ENCODE assay signal across 8 cellular contexts in the genomic region with DNA sequence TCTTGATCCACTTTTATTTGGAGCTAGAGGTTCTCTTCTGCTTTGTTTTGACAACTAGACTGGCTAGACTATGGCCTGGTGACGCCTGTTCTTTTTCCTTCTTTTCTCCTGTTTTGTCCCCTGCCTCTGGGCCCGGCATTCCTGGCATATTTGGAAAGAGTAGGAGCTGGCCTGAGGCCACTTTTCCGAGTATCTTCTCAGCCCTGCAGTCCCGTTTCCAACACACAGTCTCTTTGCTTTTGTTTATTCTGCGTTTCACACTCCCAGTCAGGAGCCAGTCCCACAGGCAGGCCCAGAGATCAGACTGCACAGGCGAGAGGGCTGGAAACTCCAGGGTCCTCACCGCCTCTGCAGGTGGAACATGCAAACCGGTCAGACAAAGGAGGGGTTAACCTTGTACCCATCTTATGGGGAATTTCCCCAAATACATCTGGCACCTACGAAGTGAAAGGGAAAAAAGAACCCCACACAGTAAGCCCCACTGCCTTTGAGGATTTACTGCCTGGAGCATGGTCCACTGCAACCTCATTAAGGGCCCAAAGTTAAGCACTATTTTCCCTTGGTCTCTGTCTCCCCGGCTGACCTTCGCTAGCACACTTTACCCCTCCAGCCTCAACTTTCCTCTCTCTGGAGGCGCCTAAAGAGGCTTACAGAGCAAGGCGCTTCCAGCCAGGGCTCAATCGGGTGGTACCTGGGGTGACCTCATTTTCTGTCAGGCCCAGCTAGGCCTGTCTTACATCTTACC.
DNase-seq lines count a peak whose midpoint lies in the region; ATAC-seq, FAIRE-seq and TF ChIP-seq lines count a peak whose summit lies in the region.

No MANE protein-coding gene starts in this region.

- CTCF ChIA-PET in AG04450 (lab: Charles Lee) = interaction anchor here (0.8 to 1.5 kb wide), 3 partner anchors 9 to 97 kb away, joined by 3 read pairs; no protein-coding TSS in a partner anchor

- intact Hi-C loops in spleen (cut with DNase I; ENCODE audit: low total_unique reads) = loop anchor here (10.0 kb wide), 1 partner anchor 97 kb away; no protein-coding TSS in a partner anchor

- FAIRE-seq in HTR-8/SVneo (lab: Jason Lieb, UNC) = no peak

- no peaks in the 10 kb centered on the region for H3K27me3 ChIP-seq in AG04450 (ENCODE audit: control insufficient read depth, insufficient read depth, low read length)
- H3K27me3 ChIP-seq in spleen (replicated peaks in 1 of 7) = no peaks in the 10 kb centered on the region

- DNase-seq in AG04450 (ENCODE audit: low read depth, low spot score) (no peak), HTR-8/SVneo (ENCODE audit: insufficient read length, low spot score) (peak; percentile 51), astrocyte of the cerebellum (ENCODE audit: low read depth) (peak; percentile 88), iris pigment epithelial cell (ENCODE audit: low read depth) (peak; percentile 79), spleen (no peak), NK-92 (lab: John Stamatoyannopoulos, UW; ENCODE audit: unreplicated experiment) (no peak), Ammon's horn (ENCODE audit: low spot score) (no peak)

- H3K36me3 ChIP-seq in spleen = no peaks in the 10 kb centered on the region

- TF ChIP-seq CTCF in AG04450 (IDR thresholded peaks at IDR 0.05; ENCODE audit: low read depth, low read length) (no peak), astrocyte of the cerebellum (IDR thresholded peaks at IDR 0.05; ENCODE audit: low read depth, low read length, missing control alignments) (no peak), spleen (IDR thresholded peaks at IDR 0.05 in 8 of 11, conservative IDR thresholded peaks at IDR 0.05 in 3 of 11) (no peak)

- no peak for TF ChIP-seq POLR2A in spleen (IDR thresholded peaks at IDR 0.05)

- POLR2A ChIA-PET in AG04450 (lab: Yijun Ruan, JAX) = interaction anchor here (0.8 to 1.5 kb wide), 2 partner anchors 17 to 62 kb away, joined by 3 to 4 read pairs; no protein-coding TSS in a partner anchor

- peak; percentile 73 for ATAC-seq in GM19023 (IDR thresholded peaks at IDR 0.05; ENCODE audit: unreplicated experiment)

- in situ Hi-C loops in astrocyte of the cerebellum (cut with HindIII; ENCODE audit: low sequenced_read_pairs) = no loop called here

- H3K9me3 ChIP-seq in AG04450 (ENCODE audit: control insufficient read depth, insufficient read depth, low read length) = no peaks in the 10 kb centered on the region; the same call in none of the 2 replicates
- no peaks in the 10 kb centered on the region for H3K9me3 ChIP-seq in spleen

- H3K27ac ChIP-seq in AG04450 (ENCODE audit: low read depth, low read length) (peak overlapping the region; percentile 79), spleen (peak overlapping the region; percentile 31 to 94 (median 76))

- WGBS in spleen, 5 donors = 65 to 73% (median 69%) methylated on average over 14 of the region's 14 CpGs

- H3K4me1 ChIP-seq in spleen = peaks cover 9 to 64% (median 39%) of the 10 kb centered on the region in 6 donors

- H3K4me3 ChIP-seq in AG04450 (ENCODE audit: low read depth, low read length) (no peak overlapping the region), astrocyte of the cerebellum (ENCODE audit: low read depth, low read length) (no peak overlapping the region), spleen (no peak overlapping the region)

Comparison
In these comparisons a context has a peak if more than half of its experiments do, and no peak if none do; other contexts are left out.
1. DNase-seq: peak in HTR-8/SVneo (single experiment), astrocyte of the cerebellum (single experiment) and iris pigment epithelial cell (single experiment); none in AG04450 (single experiment), spleen (single experiment), NK-92 (single experiment) and Ammon's horn (single experiment).